ENCODE assay signal across 9 cellular contexts in the genomic region with DNA sequence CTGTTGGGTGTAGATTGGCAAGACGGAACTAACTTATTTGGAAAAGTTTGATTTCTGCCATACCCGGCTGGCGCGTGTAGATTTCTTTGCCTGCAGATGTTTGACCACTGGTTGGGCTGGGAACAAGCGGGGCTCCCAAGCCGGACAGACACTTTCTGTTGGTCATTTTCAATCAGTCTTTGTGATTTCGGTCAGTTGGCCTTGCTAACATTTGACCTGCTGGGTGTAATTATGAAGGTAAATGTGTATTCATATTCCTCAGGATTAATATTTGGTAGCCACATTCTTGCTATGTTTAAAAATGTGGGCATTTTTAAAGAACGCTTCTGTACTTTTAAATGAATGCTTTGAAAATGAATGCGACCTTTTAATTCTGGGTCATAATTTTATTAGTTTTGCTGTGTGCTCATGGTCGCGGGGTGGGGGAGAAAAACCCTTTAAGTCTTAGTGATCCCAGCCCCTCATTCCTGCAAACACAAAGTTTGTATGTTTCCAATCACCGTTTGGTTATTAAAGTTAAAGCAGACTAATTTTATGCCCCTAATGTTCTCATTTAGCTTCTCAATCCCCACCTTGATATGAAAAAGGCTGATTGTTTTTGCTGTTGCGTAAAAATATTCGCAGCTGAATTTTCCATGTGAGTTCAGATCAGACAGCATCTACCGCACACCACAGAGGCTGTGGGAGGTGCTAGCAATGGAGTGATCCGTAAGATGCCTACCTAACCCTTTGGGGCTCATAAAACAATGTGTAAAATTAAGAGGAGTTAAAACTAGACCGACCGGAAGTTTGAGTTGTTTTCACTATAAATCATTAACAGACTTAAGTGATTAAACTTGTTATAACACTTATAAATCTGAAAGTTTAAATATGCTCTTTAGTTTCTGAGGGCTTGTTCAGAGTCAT. TPM values are rescaled to one million over a fixed set of nuclear protein-coding genes. Genes with fewer than 3 reads are reported as not detected.
DNase-seq lines count a peak whose midpoint lies in the region; ATAC-seq and TF ChIP-seq lines count a peak whose summit lies in the region.
"Had no signal": no experiment of that assay in that cellular context is flagged by ENCODE, and none has a peak within 500 bp of the region (broad histone marks: within the 10 kb centered on the region; RNA-seq: fewer than 3 reads in every experiment).

No MANE protein-coding gene starts in this region.

- H3K4me1 ChIP-seq in breast epithelium (no peaks in the 10 kb centered on the region), mucosa of stomach (ENCODE audit: control insufficient read depth, insufficient read depth, low read length) (no peaks in the 10 kb centered on the region)

- intact Hi-C loops in breast epithelium (cut with DNase I; ENCODE audit: low total_unique reads), result no loop called here
- intact Hi-C loops in MCF 10A (cut with micrococcal nuclease), result no loop called here

- no peaks in the 10 kb centered on the region for H3K36me3 Mint-ChIP-seq in MCF 10A (ENCODE audit: insufficient read depth, unreplicated experiment)

- H3K36me3 ChIP-seq in breast epithelium, result no peaks in the 10 kb centered on the region
- H3K36me3 ChIP-seq in mucosa of stomach (ENCODE audit: control insufficient read depth, insufficient read depth, low read length), result no peaks in the 10 kb centered on the region
- H3K36me3 ChIP-seq: BLaER1 treated with 17β-estradiol and CSF1 and Interleukin-3, amounts not matched to agents 10 nM and 100 nM had no signal

- peaks cover 0 to 16% of the 10 kb centered on the region in 2 donors for H3K27me3 ChIP-seq in breast epithelium
- peaks cover 33% of the 10 kb centered on the region for H3K27me3 ChIP-seq in mucosa of stomach (ENCODE audit: control insufficient read depth, insufficient read depth, low read length)
- H3K27me3 ChIP-seq: BLaER1 treated with 17β-estradiol and CSF1 and Interleukin-3, amounts not matched to agents 10 nM and 100 nM had no signal

- H3K27ac ChIP-seq in breast epithelium (peak overlapping the region; percentile 57 to 72), substantia nigra (ENCODE audit: low read depth, low read length, poor library complexity, severe bottlenecking) (peak overlapping the region; percentile 87)
- H3K27ac ChIP-seq: BLaER1 treated with 17β-estradiol and CSF1 and Interleukin-3, amounts not matched to agents 10 nM and 100 nM had no signal

- peaks cover 12% of the 10 kb centered on the region for H3K4me1 Mint-ChIP-seq in MCF 10A (ENCODE audit: insufficient read depth, unreplicated experiment)

- H3K9ac ChIP-seq in mucosa of stomach (ENCODE audit: low read length), result no peak overlapping the region
- H3K9ac ChIP-seq: BLaER1 treated with 17β-estradiol and CSF1 and Interleukin-3, amounts not matched to agents 10 nM and 100 nM had no signal

- DNase-seq in breast epithelium (ENCODE audit: low spot score in 2 of 2) (no peak), MCF 10A (ENCODE audit: unreplicated experiment) (no peak), choroid plexus epithelial cell (ENCODE audit: low read depth) (peak; percentile 47), substantia nigra (lab: John Stamatoyannopoulos, UW) (peak in 12 of 49 donors; percentile 12 to 68 (median 32)), NCI-H1436 treated with DMSO at 0.1 percent for 48 hours (lab: John Stamatoyannopoulos, UW) (no peak)

- no peak for TF ChIP-seq POLR2A in breast epithelium (IDR thresholded peaks at IDR 0.05)

- ATAC-seq in HG02763 (IDR thresholded peaks at IDR 0.05; ENCODE audit: unreplicated experiment) (no peak), HG02759 (IDR thresholded peaks at IDR 0.05; ENCODE audit: unreplicated experiment) (no peak)

- no peak overlapping the region for H3K27ac Mint-ChIP-seq in MCF 10A (ENCODE audit: low read depth, unreplicated experiment)

- H3K9me3 Mint-ChIP-seq in MCF 10A (ENCODE audit: unreplicated experiment), result peaks cover 9% of the 10 kb centered on the region

- POLR2A ChIA-PET in MCF 10A (lab: Yijun Ruan, JAX), result no interaction called here

- H3K4me3 Mint-ChIP-seq in MCF 10A (ENCODE audit: unreplicated experiment), result no peak overlapping the region

- H3K4me3 ChIP-seq in breast epithelium, result peak overlapping the region; percentile 35 to 73 (median 60)
- peak overlapping the region; percentile 68 for H3K4me3 ChIP-seq in choroid plexus epithelial cell (ENCODE audit: low read depth, low read length)
- H3K4me3 ChIP-seq in mucosa of stomach (ENCODE audit: low read length), result peak overlapping the region; percentile 11
- H3K4me3 ChIP-seq: BLaER1 treated with 17β-estradiol and CSF1 and Interleukin-3, amounts not matched to agents 10 nM and 100 nM had no signal

- no peaks in the 10 kb centered on the region for H3K9me3 ChIP-seq in breast epithelium
- H3K9me3 ChIP-seq in mucosa of stomach (ENCODE audit: control insufficient read depth, low read length), result no peaks in the 10 kb centered on the region

- TF ChIP-seq CTCF in breast epithelium (IDR thresholded peaks at IDR 0.05), result no peak
- no peak for TF ChIP-seq CTCF in MCF 10A (IDR thresholded peaks at IDR 0.05; ENCODE audit: unreplicated experiment)
- TF ChIP-seq CTCF in choroid plexus epithelial cell (conservative IDR thresholded peaks at IDR 0.05; ENCODE audit: low read depth, low read length), result no peak

- H3K27me3 Mint-ChIP-seq in MCF 10A (ENCODE audit: insufficient read depth, unreplicated experiment), result peaks cover 26% of the 10 kb centered on the region

- BruUV-seq in MCF 10A (replicated peaks; lab: Mats Ljungman, UMichigan), result no TSS peak

- CTCF ChIA-PET in MCF 10A (lab: Yijun Ruan, JAX), result no interaction called here

RNA-seq across cellular contexts. Expression of a gene that starts 1.5 kb away (rescaled TPM):
- total RNA-seq in breast epithelium (10 to 100 TPM in 2 of 3 donors, 1 to 10 TPM in 1; 6.1 to 15.7 (median 11.1) TPM), MCF 10A (2022) (not detected in 2 replicates)

Comparison
In these comparisons a context has a peak if more than half of its experiments do, and no peak if none do; other contexts are left out.
1. H3K4me3 ChIP-seq: peak in every context shown above with its lines; median percentile 68 in choroid plexus epithelial cell; 60 in breast epithelium; 11 in mucosa of stomach.